ENCODE assay signal across 12 cellular contexts in genomic region chr10:113056468-113057021, GRCh38.
DNase-seq lines count a peak whose midpoint lies in the region; ATAC-seq and TF ChIP-seq lines count a peak whose summit lies in the region.
"Had no signal": no experiment of that assay in that cellular context is flagged by ENCODE, and none has a peak within 500 bp of the region (broad histone marks: within the 10 kb centered on the region; RNA-seq: fewer than 3 reads in every experiment).

No MANE protein-coding gene starts in this region.

- H3K27ac ChIP-seq in A673 (ENCODE audit: low read depth, low read length, poor library complexity, severe bottlenecking) (peak overlapping the region; percentile 84), HUES64 (ENCODE audit: low read depth, low read length) (peak overlapping the region; percentile 7)
- H3K27ac ChIP-seq: cardiac muscle cell had no signal

- POLR2A ChIA-PET in A673 (lab: Charles Lee; ENCODE audit: low non-redundant PET), result no interaction called here

- no peak overlapping the region for H3K4me3 Mint-ChIP-seq in T-helper 17 cell

- H3K27me3 Mint-ChIP-seq in T-helper 17 cell, result peaks cover 24% of the 10 kb centered on the region

- peaks cover 2% of the 10 kb centered on the region for H3K4me1 Mint-ChIP-seq in T-helper 17 cell

- H3K27me3 ChIP-seq in A673 (replicated peaks; ENCODE audit: insufficient read depth, low read depth, low read length, poor library complexity) (no peaks in the 10 kb centered on the region), HUES64 (ENCODE audit: insufficient read depth, low read length) (no peaks in the 10 kb centered on the region)
- H3K27me3 ChIP-seq: cardiac muscle cell had no signal

- H3K4me3 ChIP-seq in A673 (ENCODE audit: low read depth, low read length, poor library complexity, severe bottlenecking), result no peak overlapping the region
- H3K4me3 ChIP-seq in HUES64 (ENCODE audit: low read length), result no peak overlapping the region
- no peak overlapping the region for H3K4me3 ChIP-seq in cardiac fibroblast (replicated peaks in 1 of 2; ENCODE audit: low read depth in 2 of 2, low read length in 2 of 2)
- H3K4me3 ChIP-seq: cardiac muscle cell had no signal

- no TSS peak for BruUV-seq in A673 (replicated peaks; lab: Mats Ljungman, UMichigan)

- H3K4me1 ChIP-seq in A673 (ENCODE audit: insufficient read depth, low read length, poor library complexity, severe bottlenecking), result peaks cover 75% of the 10 kb centered on the region
- peaks cover 92% of the 10 kb centered on the region for H3K4me1 ChIP-seq in HUES64 (ENCODE audit: insufficient read depth, low read length)

- no peak overlapping the region for H3K27ac Mint-ChIP-seq in T-helper 17 cell

- H3K9ac ChIP-seq in HUES64 (ENCODE audit: low read depth, low read length), result no peak overlapping the region

- 85% methylated on average over 6 of the region's 8 CpGs for WGBS in HUES64

- H3K36me3 Mint-ChIP-seq in T-helper 17 cell (ENCODE audit: low read depth), result peaks cover 4% of the 10 kb centered on the region

- CTCF ChIA-PET in A673 (lab: Charles Lee), result no interaction called here

- intact Hi-C loops in A673 (cut with micrococcal nuclease; ENCODE audit: unreplicated experiment), result no loop called here

- DNase-seq in A673 (ENCODE audit: low spot score) (peak; percentile 53), cardiac fibroblast (ENCODE audit: low read depth in 2 of 2) (peak; percentile 74 to 88), myocyte (ENCODE audit: low read depth) (peak; percentile 33), NCI-H1092 treated with DMSO at 0.1 percent for 48 hours (lab: John Stamatoyannopoulos, UW) (no peak), DMS153 treated with DMSO at 0.1 percent for 48 hours (lab: John Stamatoyannopoulos, UW; ENCODE audit: unreplicated experiment) (no peak), T-helper 17 cell (no peak)
- DNase-seq: NCI-H2029, nucleus accumbens, Right ventricle myocardium superior had no signal

- H3K36me3 ChIP-seq in A673 (ENCODE audit: insufficient read depth, low read length, poor library complexity, severe bottlenecking), result no peaks in the 10 kb centered on the region
- no peaks in the 10 kb centered on the region; the same call in 1 of the 2 replicates for H3K36me3 ChIP-seq in HUES64 (ENCODE audit: insufficient read depth, low read length)
- H3K36me3 ChIP-seq: cardiac muscle cell had no signal

- ATAC-seq in T-helper 17 cell (no peak), GM18909 (IDR thresholded peaks at IDR 0.05; ENCODE audit: poor library complexity, unreplicated experiment) (no peak)

- TF ChIP-seq CTCF in A673 (conservative IDR thresholded peaks at IDR 0.05; ENCODE audit: low read depth, low read length) (no peak), cardiac fibroblast (IDR thresholded peaks at IDR 0.05; ENCODE audit: low read depth, low read length) (no peak)

- H3K9me3 ChIP-seq in A673 (ENCODE audit: low read depth, low read length, poor library complexity, severe bottlenecking) (no peaks in the 10 kb centered on the region), HUES64 (ENCODE audit: insufficient read depth, low read depth, low read length) (no peaks in the 10 kb centered on the region), T-helper 17 cell (ENCODE audit: control insufficient read depth, low read length, poor library complexity, severe bottlenecking) (no peaks in the 10 kb centered on the region)

Comparison
In these comparisons a context has a peak if more than half of its experiments do, and no peak if none do; other contexts are left out.
1. DNase-seq: peak in A673 (single experiment), cardiac fibroblast (2 of 2) and myocyte (single experiment); none in NCI-H1092 treated with DMSO at 0.1 percent for 48 hours (single experiment), DMS153 treated with DMSO at 0.1 percent for 48 hours (single experiment) and T-helper 17 cell (0 of 3).